8 cellular contexts compared by ENCODE assay signal in genomic region chr17:42387663-42388380, GRCh38. TPM values are rescaled to one million over a fixed set of nuclear protein-coding genes. Genes with fewer than 3 reads are reported as not detected.
DNase-seq lines count a peak whose midpoint lies in the region; ATAC-seq and TF ChIP-seq lines count a peak whose summit lies in the region.

No MANE protein-coding gene starts in this region.

- peak overlapping the region; percentile 78 to 100 (median 89) for H3K4me3 ChIP-seq in BLaER1 treated with 17β-estradiol and CSF1 and Interleukin-3, amounts not matched to agents 10 nM and 100 nM
- H3K4me3 ChIP-seq in upper lobe of left lung: peak overlapping the region; percentile 66 to 98 (median 92)

- peaks cover 17% of the 10 kb centered on the region for H3K36me3 Mint-ChIP-seq in activated CD8-positive, alpha-beta memory T cell treated with anti-CD3 and anti-CD28 coated beads, Interleukin-2, amount 10 ng/mL, durations not matched to agents 7 days and 5 days
- H3K36me3 Mint-ChIP-seq in naive thymus-derived CD8-positive, alpha-beta T cell: peaks cover 0 to 17% (median 0%) of the 10 kb centered on the region in 3 donors

- CTCF ChIA-PET in activated CD8-positive, alpha-beta memory T cell treated with anti-CD3 and anti-CD28 coated beads, Interleukin-2, amount 10 ng/mL, durations not matched to agents 7 days and 5 days (lab: Charles Lee): interaction anchor here (0.9 to 30.0 kb wide), 17 partner anchors 9 to 268 kb away, joined by 3 to 967 read pairs (median 4); partner anchors contain the start of gene STAT5A

- H3K9ac ChIP-seq in BLaER1 treated with 17β-estradiol and CSF1 and Interleukin-3, amounts not matched to agents 10 nM and 100 nM: peak overlapping the region; percentile 81 to 97 (median 87)

- no peaks in the 10 kb centered on the region for H3K9me3 Mint-ChIP-seq in activated CD8-positive, alpha-beta memory T cell treated with anti-CD3 and anti-CD28 coated beads, Interleukin-2, amount 10 ng/mL, durations not matched to agents 7 days and 5 days (ENCODE audit: low read depth)
- H3K9me3 Mint-ChIP-seq in naive thymus-derived CD8-positive, alpha-beta T cell: no peaks in the 10 kb centered on the region

- H3K27ac Mint-ChIP-seq in activated CD8-positive, alpha-beta memory T cell treated with anti-CD3 and anti-CD28 coated beads, Interleukin-2, amount 10 ng/mL, durations not matched to agents 7 days and 5 days: peak overlapping the region; percentile 99
- peak overlapping the region; percentile 98 to 100 (median 100) for H3K27ac Mint-ChIP-seq in naive thymus-derived CD8-positive, alpha-beta T cell

- TF ChIP-seq POLR2A in upper lobe of left lung (IDR thresholded peaks at IDR 0.05): peak in 3 of 4 donors; percentile 50 to 83 (median 55)

- H3K9me3 ChIP-seq in BLaER1 treated with 17β-estradiol and CSF1 and Interleukin-3, amounts not matched to agents 10 nM and 100 nM (replicated peaks in 1 of 11): no peaks in the 10 kb centered on the region
- H3K9me3 ChIP-seq in upper lobe of left lung: no peaks in the 10 kb centered on the region

- POLR2A ChIA-PET in naive thymus-derived CD8-positive, alpha-beta T cell (lab: Charles Lee): interaction anchor here (0.6 to 3.8 kb wide), 39 partner anchors 9 to 973 kb away, joined by 3 to 49 read pairs (median 5); partner anchors contain the start of genes ACLY, BECN1, CNP and DHX58

- TF ChIP-seq EP300 in upper lobe of left lung (IDR thresholded peaks at IDR 0.05): peak in 2 of 4 donors; percentile 37 to 64

- H3K27ac ChIP-seq in BLaER1 treated with 17β-estradiol and CSF1 and Interleukin-3, amounts not matched to agents 10 nM and 100 nM: peak overlapping the region; percentile 76 to 94 (median 86)
- peak overlapping the region; percentile 98 to 100 (median 100) for H3K27ac ChIP-seq in upper lobe of left lung

- peak; percentile 31 for DNase-seq in NCI-H2081 treated with DMSO at 0.1 percent for 48 hours (lab: John Stamatoyannopoulos, UW)
- DNase-seq in activated CD8-positive, alpha-beta memory T cell treated with anti-CD3 and anti-CD28 coated beads, Interleukin-2, amount 10 ng/mL, durations not matched to agents 7 days and 5 days: peak; percentile 60
- DNase-seq in naive thymus-derived CD8-positive, alpha-beta T cell: peak in 5 of 10 donors; percentile 34 to 67 (median 35)
- peak; percentile 77 to 91 for DNase-seq in upper lobe of left lung

- TF ChIP-seq CTCF in upper lobe of left lung (IDR thresholded peaks at IDR 0.05): no peak

- 0% methylated on average over 25 to 28 of the region's 61 CpGs for WGBS in upper lobe of left lung, 2 donors

- peak overlapping the region; percentile 98 for H3K4me3 Mint-ChIP-seq in activated CD8-positive, alpha-beta memory T cell treated with anti-CD3 and anti-CD28 coated beads, Interleukin-2, amount 10 ng/mL, durations not matched to agents 7 days and 5 days
- peak overlapping the region; percentile 91 to 99 (median 97) for H3K4me3 Mint-ChIP-seq in naive thymus-derived CD8-positive, alpha-beta T cell

- H3K4me2 ChIP-seq in BLaER1 treated with 17β-estradiol and CSF1 and Interleukin-3, amounts not matched to agents 10 nM and 100 nM: peak overlapping the region; percentile 78 to 99 (median 92)

- H4K20me1 ChIP-seq in BLaER1 treated with 17β-estradiol and CSF1 and Interleukin-3, amounts not matched to agents 10 nM and 100 nM: peaks cover 27 to 53% (median 49%) of the 10 kb centered on the region in 11 experiments; a peak in 20 of 22 replicates

- peaks cover 0 to 19% (median 5%) of the 10 kb centered on the region in 11 experiments; a peak in 8 of 22 replicates for H3K27me3 ChIP-seq in BLaER1 treated with 17β-estradiol and CSF1 and Interleukin-3, amounts not matched to agents 10 nM and 100 nM
- no peaks in the 10 kb centered on the region for H3K27me3 ChIP-seq in upper lobe of left lung

- peaks cover 18 to 53% (median 25%) of the 10 kb centered on the region in 10 experiments for H3K4me1 ChIP-seq in BLaER1 treated with 17β-estradiol and CSF1 and Interleukin-3, amounts not matched to agents 10 nM and 100 nM
- H3K4me1 ChIP-seq in upper lobe of left lung: peaks cover 34 to 52% (median 45%) of the 10 kb centered on the region in 4 donors

- peaks cover 0 to 16% (median 0%) of the 10 kb centered on the region in 11 experiments; a peak in 3 of 22 replicates for H3K36me3 ChIP-seq in BLaER1 treated with 17β-estradiol and CSF1 and Interleukin-3, amounts not matched to agents 10 nM and 100 nM
- peaks cover 0 to 2% (median 0%) of the 10 kb centered on the region in 4 donors for H3K36me3 ChIP-seq in upper lobe of left lung

- ATAC-seq in GM21737 (IDR thresholded peaks at IDR 0.05; ENCODE audit: unreplicated experiment): peak; percentile 12
- peak; percentile 4 for ATAC-seq in activated CD8-positive, alpha-beta memory T cell treated with anti-CD3 and anti-CD28 coated beads, Interleukin-2, amount 10 ng/mL, durations not matched to agents 7 days and 5 days
- ATAC-seq in esophagus mucosa: peak; percentile 51
- ATAC-seq in naive thymus-derived CD8-positive, alpha-beta T cell: peak in 1 of 2 donors; percentile 1
- peak; percentile 24 to 49 for ATAC-seq in upper lobe of left lung (ENCODE audit: low FRiP score in 2 of 2)
- ATAC-seq in HG03439 (IDR thresholded peaks at IDR 0.05; ENCODE audit: unreplicated experiment): no peak

- peaks cover 53% of the 10 kb centered on the region for H3K4me1 Mint-ChIP-seq in activated CD8-positive, alpha-beta memory T cell treated with anti-CD3 and anti-CD28 coated beads, Interleukin-2, amount 10 ng/mL, durations not matched to agents 7 days and 5 days
- peaks cover 16 to 70% (median 53%) of the 10 kb centered on the region in 4 donors for H3K4me1 Mint-ChIP-seq in naive thymus-derived CD8-positive, alpha-beta T cell

- no peaks in the 10 kb centered on the region for H3K27me3 Mint-ChIP-seq in activated CD8-positive, alpha-beta memory T cell treated with anti-CD3 and anti-CD28 coated beads, Interleukin-2, amount 10 ng/mL, durations not matched to agents 7 days and 5 days
- H3K27me3 Mint-ChIP-seq in naive thymus-derived CD8-positive, alpha-beta T cell: no peaks in the 10 kb centered on the region

RNA-seq across cellular contexts. Expression of gene STAT3, which starts 0.4 kb away (rescaled TPM):
- total RNA-seq in activated CD8-positive, alpha-beta memory T cell treated with anti-CD3 and anti-CD28 coated beads, Interleukin-2, amount 10 ng/mL, durations not matched to agents 7 days and 5 days: 10 to 100 TPM; 90.5 to 97.6 TPM
- total RNA-seq in esophagus mucosa (191 TPM), upper lobe of left lung (100 to 1,000 TPM; 228 to 335 (median 264) TPM)
- total RNA-seq in naive thymus-derived CD8-positive, alpha-beta T cell: 100 to 1,000 TPM; 130 to 135 TPM
- polyA plus RNA-seq in naive thymus-derived CD8-positive, alpha-beta T cell: 100 to 1,000 TPM; 129 to 154 (median 153) TPM

RNA-seq across cellular contexts. Expression of gene CAVIN1, which starts 35.2 kb away (rescaled TPM):
- 1 to 10 TPM in 1 of 2 experiments, under 1 TPM in 1; 0.66 to 1.3 TPM for total RNA-seq in activated CD8-positive, alpha-beta memory T cell treated with anti-CD3 and anti-CD28 coated beads, Interleukin-2, amount 10 ng/mL, durations not matched to agents 7 days and 5 days
- total RNA-seq in esophagus mucosa: 67.0 TPM
- not detected for total RNA-seq in naive thymus-derived CD8-positive, alpha-beta T cell
- under 1 TPM in 1 of 3 donors, not detected in 2; 0.03 TPM for polyA plus RNA-seq in naive thymus-derived CD8-positive, alpha-beta T cell
- 100 to 1,000 TPM in 5 of 6 donors, 10 to 100 TPM in 1; 89.1 to 406 (median 307) TPM for total RNA-seq in upper lobe of left lung

Comparison
In these comparisons a context has a peak if more than half of its experiments do, and no peak if none do; other contexts are left out.
1. RNA of gene CAVIN1, which starts 35.2 kb away (total RNA-seq): 89.1 to 406 TPM in upper lobe of left lung and 67.0 TPM in esophagus mucosa (single experiment); 0.66 to 1.3 TPM in activated CD8-positive, alpha-beta memory T cell treated with anti-CD3 and anti-CD28 coated beads, Interleukin-2, amount 10 ng/mL, durations not matched to agents 7 days and 5 days and not detected in naive thymus-derived CD8-positive, alpha-beta T cell; every median in the first group is over 10 times any median in the second.